20 cellular contexts compared by ENCODE assay signal in genomic region chr13:98479496-98480003, GRCh38.
DNase-seq lines count a peak whose midpoint lies in the region; ATAC-seq and TF ChIP-seq lines count a peak whose summit lies in the region.
"Had no signal": no experiment of that assay in that cellular context is flagged by ENCODE, and none has a peak within 500 bp of the region (broad histone marks: within the 10 kb centered on the region; RNA-seq: fewer than 3 reads in every experiment).

No MANE protein-coding gene starts in this region.

- TF ChIP-seq CTCF in mesothelial cell of epicardium (IDR thresholded peaks at IDR 0.05; ENCODE audit: unreplicated experiment) (no peak), thyroid gland (IDR thresholded peaks at IDR 0.05) (no peak)

- peaks cover 46 to 57% of the 10 kb centered on the region in 2 donors for H3K4me1 ChIP-seq in thyroid gland
- peaks cover 41 to 53% of the 10 kb centered on the region in 2 donors for H3K4me1 ChIP-seq in neuronal stem cell (ENCODE audit: control insufficient read depth in 2 of 2, insufficient read depth in 1 of 2, low read depth in 1 of 2, low read length in 2 of 2)

- no peak overlapping the region for H3K14ac ChIP-seq in neuronal stem cell (ENCODE audit: low read length)

- H2BK5ac ChIP-seq in neuronal stem cell (ENCODE audit: low read length) = no peak overlapping the region

- peaks cover 80% of the 10 kb centered on the region for H3K4me1 Mint-ChIP-seq in activated T-cell treated with anti-CD3 and anti-CD28 coated beads, Interleukin-2, amount 50 U/mL, for 72 hours (ENCODE audit: low read depth)
- peaks cover 73% of the 10 kb centered on the region for H3K4me1 Mint-ChIP-seq in activated naive CD8-positive, alpha-beta T cell treated with anti-CD3 and anti-CD28 coated beads for 36 hours
- H3K4me1 Mint-ChIP-seq in mesothelial cell of epicardium = peaks cover 61% of the 10 kb centered on the region

- H3K9me3 ChIP-seq in thyroid gland (no peaks in the 10 kb centered on the region), neuronal stem cell (replicated peaks in 1 of 2; ENCODE audit: control insufficient read depth in 2 of 2, insufficient read depth in 1 of 2, low read depth in 1 of 2, low read length in 2 of 2) (no peaks in the 10 kb centered on the region)
- H3K9me3 ChIP-seq: tibial artery had no signal

- H3K79me1 ChIP-seq in neuronal stem cell (ENCODE audit: low read depth, low read length) = peaks cover 7% of the 10 kb centered on the region

- H3K36me3 Mint-ChIP-seq in activated T-cell treated with anti-CD3 and anti-CD28 coated beads, Interleukin-2, amount 50 U/mL, for 72 hours (ENCODE audit: insufficient read depth in 2 of 2) = peaks cover 2 to 10% of the 10 kb centered on the region in 2 donors
- H3K36me3 Mint-ChIP-seq in activated naive CD8-positive, alpha-beta T cell treated with anti-CD3 and anti-CD28 coated beads for 36 hours = peaks cover 33% of the 10 kb centered on the region
- H3K36me3 Mint-ChIP-seq in mesothelial cell of epicardium = peaks cover 2% of the 10 kb centered on the region

- H3K23ac ChIP-seq in neuronal stem cell (ENCODE audit: low read depth, low read length, poor library complexity) = no peak overlapping the region

- no peak overlapping the region for H2BK15ac ChIP-seq in neuronal stem cell (ENCODE audit: low read length)

- H4K91ac ChIP-seq in neuronal stem cell (ENCODE audit: low read depth, low read length, poor library complexity) = no peak overlapping the region

- H3K36me3 ChIP-seq in thyroid gland (peaks cover 2 to 4% of the 10 kb centered on the region in 2 donors), neuronal stem cell (replicated peaks in 1 of 2; ENCODE audit: control insufficient read depth in 2 of 2, insufficient read depth in 2 of 2, low read length in 2 of 2) (peaks cover 8 to 27% of the 10 kb centered on the region in 2 donors)

- H2BK12ac ChIP-seq in neuronal stem cell (ENCODE audit: low read length) = no peak overlapping the region

- no peak overlapping the region for H3K9ac ChIP-seq in neuronal stem cell (ENCODE audit: low read depth, low read length, poor library complexity)

- no peak overlapping the region for H2BK120ac ChIP-seq in neuronal stem cell (ENCODE audit: low read depth, low read length)

- no peak overlapping the region for H3K4ac ChIP-seq in neuronal stem cell (ENCODE audit: low read length)

- H3K4me3 ChIP-seq in thyroid gland (replicated peaks in 1 of 3) (no peak overlapping the region), neuronal stem cell (ENCODE audit: low read length in 2 of 2) (no peak overlapping the region)
- H3K4me3 ChIP-seq: skin epidermis, tibial artery had no signal

- H3K27ac Mint-ChIP-seq in activated T-cell treated with anti-CD3 and anti-CD28 coated beads, Interleukin-2, amount 50 U/mL, for 72 hours = no peak overlapping the region
- H3K27ac Mint-ChIP-seq in activated naive CD8-positive, alpha-beta T cell treated with anti-CD3 and anti-CD28 coated beads for 36 hours = peak overlapping the region; percentile 14
- peak overlapping the region; percentile 47 for H3K27ac Mint-ChIP-seq in mesothelial cell of epicardium

- no peak overlapping the region for H3K4me3 Mint-ChIP-seq in activated T-cell treated with anti-CD3 and anti-CD28 coated beads, Interleukin-2, amount 50 U/mL, for 72 hours
- no peak overlapping the region for H3K4me3 Mint-ChIP-seq in activated naive CD8-positive, alpha-beta T cell treated with anti-CD3 and anti-CD28 coated beads for 36 hours
- H3K4me3 Mint-ChIP-seq in mesothelial cell of epicardium = no peak overlapping the region

- ATAC-seq in activated T-cell treated with anti-CD3 and anti-CD28 coated beads, Interleukin-2, amount 50 U/mL, for 72 hours (replicated peaks in 1 of 2) = no peak
- ATAC-seq in SK-N-SH treated with all-trans-retinoic acid at 6 μM for 48 hours (no peak), GM18517 (IDR thresholded peaks at IDR 0.05; ENCODE audit: unreplicated experiment) (no peak)
- ATAC-seq: HCT116 had no signal

- H2AFZ ChIP-seq in neuronal stem cell (ENCODE audit: low read length) = no peak overlapping the region

- intact Hi-C loops in thyroid gland (cut with DNase I) = loop anchor here (10.0 kb wide), 1 partner anchor 175 kb away; no protein-coding TSS in a partner anchor

- WGBS in thyroid gland, 2 donors = 88 to 93% methylated on average over 8 of the region's 8 CpGs
- WGBS in neuronal stem cell (ENCODE audit: extremely low coverage in 2 of 2, insufficient read length in 2 of 2, insufficient replicate concordance in 1 of 2), 2 donors = no CpG with 5 or more reads among the region's 8 CpGs

- H3K27me3 ChIP-seq in thyroid gland (no peaks in the 10 kb centered on the region), neuronal stem cell (ENCODE audit: control insufficient read depth in 3 of 3, insufficient read depth in 3 of 3, low read depth in 1 of 3, low read length in 3 of 3) (no peaks in the 10 kb centered on the region)
- H3K27me3 ChIP-seq: tibial artery had no signal

- H3K4me2 ChIP-seq in neuronal stem cell (ENCODE audit: insufficient read depth, low read length, poor library complexity, severe bottlenecking) = no peak overlapping the region

- TF ChIP-seq POLR2A in thyroid gland (IDR thresholded peaks at IDR 0.05) = no peak

- no peak overlapping the region for H3K18ac ChIP-seq in neuronal stem cell (ENCODE audit: low read length)

- H4K8ac ChIP-seq in neuronal stem cell (ENCODE audit: low read depth, low read length) = no peak overlapping the region

- peak overlapping the region in 2 of 3 donors; percentile 20 to 98 for H3K27ac ChIP-seq in thyroid gland
- H3K27ac ChIP-seq in neuronal stem cell (replicated peaks; ENCODE audit: low read length) = no peak overlapping the region
- H3K27ac ChIP-seq: tibial artery had no signal

- no peaks in the 10 kb centered on the region for H3K27me3 Mint-ChIP-seq in activated T-cell treated with anti-CD3 and anti-CD28 coated beads, Interleukin-2, amount 50 U/mL, for 72 hours (ENCODE audit: low read depth)
- H3K27me3 Mint-ChIP-seq in activated naive CD8-positive, alpha-beta T cell treated with anti-CD3 and anti-CD28 coated beads for 36 hours = no peaks in the 10 kb centered on the region
- H3K27me3 Mint-ChIP-seq in mesothelial cell of epicardium (ENCODE audit: low read depth) = no peaks in the 10 kb centered on the region

- peak; percentile 9 for DNase-seq in activated T-cell treated with anti-CD3 and anti-CD28 coated beads, Interleukin-2, amount 50 U/mL, for 1 hour
- DNase-seq in activated T-cell treated with anti-CD3 and anti-CD28 coated beads, Interleukin-2, amount 50 U/mL, for 72 hours = no peak
- DNase-seq in activated naive CD8-positive, alpha-beta T cell treated with anti-CD3 and anti-CD28 coated beads for 36 hours = no peak
- DNase-seq in mesothelial cell of epicardium (ENCODE audit: low spot score in 2 of 2, unreplicated experiment in 2 of 2) (no peak), thyroid gland (no peak), neuronal stem cell (ENCODE audit: low spot score) (no peak)
- DNase-seq: activated effector memory CD4-positive, alpha-beta T cell treated with Interleukin-2 at 50 U/mL for 16 hours; anterior cingulate cortex; foreskin fibroblast; midbrain; NCI-H1417 treated with DMSO at 0.1 percent for 48 hours; NCI-H2171 treated with DMSO at 0.1 percent for 48 hours; occipital lobe; stimulated activated CD4-positive, alpha-beta T cell treated with anti-CD3 and anti-CD28 coated beads, Interleukin-4, amount 100 ng/mL, for 4 hours; stimulated activated CD8-positive, alpha-beta memory T cell treated with anti-CD3 and anti-CD28 coated beads, Interleukin-4, amount 100 ng/mL, for 48 hours; tibial artery had no signal

- no peak overlapping the region for H2AK5ac ChIP-seq in neuronal stem cell (ENCODE audit: low read depth, low read length)

- H3K9me3 Mint-ChIP-seq in activated T-cell treated with anti-CD3 and anti-CD28 coated beads, Interleukin-2, amount 50 U/mL, for 72 hours = no peaks in the 10 kb centered on the region
- H3K9me3 Mint-ChIP-seq in activated naive CD8-positive, alpha-beta T cell treated with anti-CD3 and anti-CD28 coated beads for 36 hours = no peaks in the 10 kb centered on the region
- no peaks in the 10 kb centered on the region for H3K9me3 Mint-ChIP-seq in mesothelial cell of epicardium

TF ChIP-seq in SK-N-SH treated with all-trans-retinoic acid at 6 μM for 48 hours, 23 proteins besides CTCF, POLR2A, EP300 and RAD21 (continues in another document):
- TF ChIP-seq OSR1 (CRISPR knock-in tag; IDR thresholded peaks at IDR 0.05) = no peak
- TF ChIP-seq, protein P1, sequence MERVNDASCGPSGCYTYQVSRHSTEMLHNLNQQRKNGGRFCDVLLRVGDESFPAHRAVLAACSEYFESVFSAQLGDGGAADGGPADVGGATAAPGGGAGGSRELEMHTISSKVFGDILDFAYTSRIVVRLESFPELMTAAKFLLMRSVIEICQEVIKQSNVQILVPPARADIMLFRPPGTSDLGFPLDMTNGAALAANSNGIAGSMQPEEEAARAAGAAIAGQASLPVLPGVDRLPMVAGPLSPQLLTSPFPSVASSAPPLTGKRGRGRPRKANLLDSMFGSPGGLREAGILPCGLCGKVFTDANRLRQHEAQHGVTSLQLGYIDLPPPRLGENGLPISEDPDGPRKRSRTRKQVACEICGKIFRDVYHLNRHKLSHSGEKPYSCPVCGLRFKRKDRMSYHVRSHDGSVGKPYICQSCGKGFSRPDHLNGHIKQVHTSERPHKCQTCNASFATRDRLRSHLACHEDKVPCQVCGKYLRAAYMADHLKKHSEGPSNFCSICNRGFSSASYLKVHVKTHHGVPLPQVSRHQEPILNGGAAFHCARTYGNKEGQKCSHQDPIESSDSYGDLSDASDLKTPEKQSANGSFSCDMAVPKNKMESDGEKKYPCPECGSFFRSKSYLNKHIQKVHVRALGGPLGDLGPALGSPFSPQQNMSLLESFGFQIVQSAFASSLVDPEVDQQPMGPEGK (CRISPR knock-in tag; IDR thresholded peaks at IDR 0.05; ENCODE audit: borderline replicate concordance) = no peak
- no peak for TF ChIP-seq BACH2 (CRISPR knock-in tag; IDR thresholded peaks at IDR 0.05; ENCODE audit: borderline replicate concordance)
- TF ChIP-seq ZFP30 (CRISPR knock-in tag; IDR thresholded peaks at IDR 0.05) = no peak
- TF ChIP-seq PPARA (CRISPR knock-in tag; IDR thresholded peaks at IDR 0.05; ENCODE audit: borderline replicate concordance) = no peak
- TF ChIP-seq, protein P2, sequence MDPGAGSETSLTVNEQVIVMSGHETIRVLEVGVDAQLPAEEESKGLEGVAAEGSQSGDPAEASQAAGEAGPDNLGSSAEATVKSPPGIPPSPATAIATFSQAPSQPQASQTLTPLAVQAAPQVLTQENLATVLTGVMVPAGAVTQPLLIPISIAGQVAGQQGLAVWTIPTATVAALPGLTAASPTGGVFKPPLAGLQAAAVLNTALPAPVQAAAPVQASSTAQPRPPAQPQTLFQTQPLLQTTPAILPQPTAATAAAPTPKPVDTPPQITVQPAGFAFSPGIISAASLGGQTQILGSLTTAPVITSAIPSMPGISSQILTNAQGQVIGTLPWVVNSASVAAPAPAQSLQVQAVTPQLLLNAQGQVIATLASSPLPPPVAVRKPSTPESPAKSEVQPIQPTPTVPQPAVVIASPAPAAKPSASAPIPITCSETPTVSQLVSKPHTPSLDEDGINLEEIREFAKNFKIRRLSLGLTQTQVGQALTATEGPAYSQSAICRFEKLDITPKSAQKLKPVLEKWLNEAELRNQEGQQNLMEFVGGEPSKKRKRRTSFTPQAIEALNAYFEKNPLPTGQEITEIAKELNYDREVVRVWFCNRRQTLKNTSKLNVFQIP (CRISPR knock-in tag; IDR thresholded peaks at IDR 0.05; ENCODE audit: borderline replicate concordance, low read depth) = no peak
- TF ChIP-seq ZNF70 (CRISPR knock-in tag; IDR thresholded peaks at IDR 0.05) = no peak
